9 cellular contexts compared by ENCODE assay signal in the genomic region with DNA sequence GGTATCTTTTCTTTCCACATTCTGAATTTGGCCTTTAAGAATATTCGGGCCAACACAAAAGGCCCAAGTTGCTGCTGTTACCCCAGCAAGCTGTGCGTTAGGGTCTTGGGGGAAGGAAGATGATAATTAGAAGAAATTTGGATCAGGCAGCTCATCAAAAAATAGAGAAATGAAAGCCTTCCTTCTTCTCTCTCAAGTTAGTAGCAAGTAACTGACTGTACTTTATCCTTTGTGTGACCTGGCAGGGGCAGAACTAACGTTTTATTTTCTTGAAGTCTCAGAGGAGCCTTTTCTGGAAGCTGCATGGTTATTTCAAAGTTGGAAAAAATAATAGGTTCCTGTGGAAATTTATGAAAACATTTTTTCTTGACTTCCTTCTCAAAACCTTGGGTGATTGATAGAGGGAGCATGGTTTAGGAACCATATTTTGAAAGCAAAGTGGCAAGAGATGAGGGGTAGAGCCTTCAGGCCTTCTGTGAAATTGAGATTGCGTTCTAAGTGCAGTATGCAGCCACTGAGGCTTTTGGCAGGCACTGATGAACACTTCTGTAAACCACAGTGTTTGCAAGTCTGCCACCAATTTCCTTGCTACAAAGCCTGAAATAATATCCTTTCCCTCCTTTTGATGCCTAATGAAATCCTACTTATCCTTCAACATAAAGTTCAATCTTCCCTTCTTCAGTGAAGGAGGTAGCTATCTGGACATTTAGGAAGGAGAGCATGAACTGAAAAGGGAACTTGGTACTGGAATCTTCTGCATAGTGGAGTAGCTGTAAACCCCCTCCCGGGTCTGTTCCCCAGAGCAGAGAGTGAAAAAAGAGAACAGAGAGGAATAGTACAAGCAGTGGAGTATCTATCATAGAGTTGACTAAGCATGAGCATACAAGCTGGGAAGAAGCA.
DNase-seq lines count a peak whose midpoint lies in the region; ATAC-seq and TF ChIP-seq lines count a peak whose summit lies in the region.
"Had no signal": no experiment of that assay in that cellular context is flagged by ENCODE, and none has a peak within 500 bp of the region (broad histone marks: within the 10 kb centered on the region; RNA-seq: fewer than 3 reads in every experiment).

No MANE protein-coding gene starts in this region.

- peaks cover 0 to 8% of the 10 kb centered on the region in 2 donors for H3K4me1 ChIP-seq in mucosa of rectum (ENCODE audit: control insufficient read depth in 2 of 2, insufficient read depth in 2 of 2, low read length in 2 of 2)

- peak; percentile 14 for DNase-seq in GM10266 (ENCODE audit: extremely low spot score)
- no peak for DNase-seq in SK-N-MC (ENCODE audit: low read depth, low spot score)
- DNase-seq in DMS53 treated with DMSO at 0.1 percent for 48 hours (lab: John Stamatoyannopoulos, UW; ENCODE audit: unreplicated experiment): no peak
- DNase-seq in glomerular visceral epithelial cell (ENCODE audit: extremely low spot score): no peak
- DNase-seq in DMS153 (lab: John Stamatoyannopoulos, UW): no peak

- H3K9ac ChIP-seq in SK-N-MC (ENCODE audit: insufficient read length) (peak overlapping the region; percentile 37), mucosa of rectum (ENCODE audit: low read depth in 1 of 2, low read length in 2 of 2) (peak overlapping the region in 1 of 2 donors; percentile 12)

- H3K27ac ChIP-seq in SK-N-MC: peak overlapping the region; percentile 87
- peak overlapping the region; percentile 33 to 45 for H3K27ac ChIP-seq in mucosa of rectum (ENCODE audit: low read depth in 2 of 2, low read length in 2 of 2)

- no peaks in the 10 kb centered on the region for H3K27me3 ChIP-seq in mucosa of rectum (ENCODE audit: control insufficient read depth in 2 of 2, insufficient read depth in 2 of 2, low read length in 2 of 2)

- TF ChIP-seq CTCF in GM10266 (IDR thresholded peaks at IDR 0.05; ENCODE audit: control insufficient read depth, insufficient read depth, low read depth, missing control alignments): no peak

- H3K4me3 ChIP-seq in SK-N-MC: peak overlapping the region; percentile 59
- H3K4me3 ChIP-seq in mucosa of rectum (ENCODE audit: low read length in 2 of 2): no peak overlapping the region
- H3K4me3 ChIP-seq: lung had no signal

- ATAC-seq in HG02798 (IDR thresholded peaks at IDR 0.05; ENCODE audit: poor library complexity, unreplicated experiment) (peak; percentile 74), HG03571 (IDR thresholded peaks at IDR 0.05; ENCODE audit: unreplicated experiment) (no peak)

- H3K36me3 ChIP-seq in SK-N-MC (ENCODE audit: insufficient read depth, low read length): no peaks in the 10 kb centered on the region
- H3K36me3 ChIP-seq in mucosa of rectum (ENCODE audit: control insufficient read depth in 2 of 2, insufficient read depth in 2 of 2, low read length in 2 of 2): no peaks in the 10 kb centered on the region

- H3K9me3 ChIP-seq in SK-N-MC (ENCODE audit: low read depth, low read length): no peaks in the 10 kb centered on the region
- no peaks in the 10 kb centered on the region for H3K9me3 ChIP-seq in mucosa of rectum (ENCODE audit: control insufficient read depth in 2 of 2, low read length in 2 of 2)
